In genomic region chr7:79272938-79273337, GRCh38 we compare ENCODE assay signal across 21 cellular contexts.
DNase-seq lines count a peak whose midpoint lies in the region; ATAC-seq and TF ChIP-seq lines count a peak whose summit lies in the region.
"Had no signal": no experiment of that assay in that cellular context is flagged by ENCODE, and none has a peak within 500 bp of the region (broad histone marks: within the 10 kb centered on the region; RNA-seq: fewer than 3 reads in every experiment).

No MANE protein-coding gene starts in this region.

- H2AFZ ChIP-seq in GM23248 = peak overlapping the region; percentile 28; the same call in 1 of the 2 replicates
- H2AFZ ChIP-seq in PC-3 (ENCODE audit: low read length) = peak overlapping the region; percentile 38; the same call in 1 of the 2 replicates

- H3K4me3 ChIP-seq in GM23248 = no peak overlapping the region
- H3K4me3 ChIP-seq in PC-3 (ENCODE audit: low read length) = no peak overlapping the region
- no peak overlapping the region for H3K4me3 ChIP-seq in astrocyte of the spinal cord (ENCODE audit: low read depth, low read length)
- no peak overlapping the region for H3K4me3 ChIP-seq in fibroblast of pulmonary artery (replicated peaks; ENCODE audit: low read depth, low read length)
- no peak overlapping the region for H3K4me3 ChIP-seq in aorta (ENCODE audit: low read length in 2 of 2)

- TF ChIP-seq CTCF in PC-3 (conservative IDR thresholded peaks at IDR 0.05; ENCODE audit: low read depth, low read length) (no peak), astrocyte of the spinal cord (IDR thresholded peaks at IDR 0.05; ENCODE audit: low read depth, low read length) (no peak), fibroblast of pulmonary artery (IDR thresholded peaks at IDR 0.05; ENCODE audit: low read length, missing control alignments) (no peak)

- H3K9ac ChIP-seq in GM23248 (no peak overlapping the region), PC-3 (ENCODE audit: low read length) (no peak overlapping the region)

- no peaks in the 10 kb centered on the region for H3K9me2 ChIP-seq in GM23248 (ENCODE audit: insufficient read depth)
- no peaks in the 10 kb centered on the region for H3K9me2 ChIP-seq in PC-3 (replicated peaks; ENCODE audit: low read length)

- H3K36me3 ChIP-seq in GM23248 (ENCODE audit: low read depth) = no peaks in the 10 kb centered on the region
- no peaks in the 10 kb centered on the region for H3K36me3 ChIP-seq in PC-3 (ENCODE audit: low read depth, low read length)
- H3K36me3 ChIP-seq in aorta (ENCODE audit: control insufficient read depth in 1 of 2, insufficient read depth in 2 of 2, low read length in 1 of 2) = no peaks in the 10 kb centered on the region

- WGBS in GM23248 (ENCODE audit: low coverage in 1 of 2, low lambda C conversion rate in 2 of 2, missing lambda C conversion rate in 2 of 2), 2 experiments = 63 to 65% methylated on average over 2 of the region's 2 CpGs
- WGBS in aorta, 2 donors = 62 to 69% methylated on average over 2 of the region's 2 CpGs

- H3K4me1 ChIP-seq in GM23248 (ENCODE audit: insufficient read depth) = no peaks in the 10 kb centered on the region
- H3K4me1 ChIP-seq in PC-3 (ENCODE audit: insufficient read depth, low read length) = no peaks in the 10 kb centered on the region
- no peaks in the 10 kb centered on the region for H3K4me1 ChIP-seq in aorta (ENCODE audit: control insufficient read depth in 1 of 2, insufficient read depth in 2 of 2, low read length in 2 of 2)

- DNase-seq in GM23248 = no peak
- no peak for DNase-seq in PC-3
- peak; percentile 46 for DNase-seq in astrocyte of the spinal cord (ENCODE audit: low read depth, low spot score)
- DNase-seq in fibroblast of pulmonary artery (ENCODE audit: low read depth) = peak; percentile 83
- no peak for DNase-seq in NK-92 treated with Interleukin-12 subunit alpha and Interleukin-12 subunit beta, amount 100 ng/mL, for 24 hours (lab: John Stamatoyannopoulos, UW)
- no peak for DNase-seq in NCI-H2029 (lab: John Stamatoyannopoulos, UW)
- no peak for DNase-seq in DMS153 (lab: John Stamatoyannopoulos, UW)
- DNase-seq in aorta = no peak
- DNase-seq: CD8-positive, alpha-beta memory T cell; EL; GF-D8; H7; KG1; NCI-H1092 treated with DMSO at 0.1 percent for 48 hours; NCI-H1436 treated with DMSO at 0.1 percent for 48 hours; NCI-H1930; NCI-H524 treated with DMSO at 0.1 percent for 48 hours; NCI-H82; OCI-M1; Right ventricle myocardium superior had no signal

- POLR2A ChIA-PET in PC-3 (lab: Charles Lee; ENCODE audit: unreplicated experiment) = no interaction called here

- H3F3A ChIP-seq in GM23248 (ENCODE audit: insufficient read depth) = no peaks in the 10 kb centered on the region
- H3F3A ChIP-seq in PC-3 (ENCODE audit: low read length, unreplicated experiment) = no peaks in the 10 kb centered on the region

- intact Hi-C loops in PC-3 (cut with micrococcal nuclease) (no loop called here), aorta (cut with DNase I) (no loop called here)

- CTCF ChIA-PET in PC-3 (lab: Charles Lee) = no interaction called here

- H3K9me3 ChIP-seq in GM23248 (ENCODE audit: low read depth) (no peaks in the 10 kb centered on the region), PC-3 (ENCODE audit: low read length) (no peaks in the 10 kb centered on the region), aorta (ENCODE audit: control insufficient read depth, low read length) (no peaks in the 10 kb centered on the region)

- ATAC-seq in PC-3 = no peak
- no peak for ATAC-seq in aorta (ENCODE audit: low FRiP score)

- H3K4me2 ChIP-seq in GM23248 (ENCODE audit: unreplicated experiment) = no peak overlapping the region
- H3K4me2 ChIP-seq in PC-3 (ENCODE audit: low read length) = no peak overlapping the region

- in situ Hi-C loops in GM23248 (cut with MboI) = no loop called here
- in situ Hi-C loops in astrocyte of the spinal cord (cut with HindIII; ENCODE audit: low sequenced_read_pairs) = no loop called here

- no peaks in the 10 kb centered on the region for H3K79me2 ChIP-seq in GM23248 (ENCODE audit: insufficient read depth)
- no peaks in the 10 kb centered on the region for H3K79me2 ChIP-seq in PC-3 (ENCODE audit: low read length)

- H3K27me3 ChIP-seq in GM23248 (replicated peaks; ENCODE audit: insufficient read depth) (no peaks in the 10 kb centered on the region), PC-3 (ENCODE audit: low read length) (no peaks in the 10 kb centered on the region), aorta (ENCODE audit: control insufficient read depth in 1 of 2, insufficient read depth in 2 of 2, low read length in 1 of 2) (no peaks in the 10 kb centered on the region)

- H3K27ac ChIP-seq in GM23248 (no peak overlapping the region), PC-3 (ENCODE audit: low read length) (no peak overlapping the region), aorta (ENCODE audit: low read depth in 1 of 2, low read length in 2 of 2) (no peak overlapping the region)
- H3K27ac ChIP-seq: C4-2B had no signal

- BruUV-seq in PC-3 (replicated peaks; lab: Mats Ljungman, UMichigan) = no TSS peak

- H4K20me1 ChIP-seq in GM23248 (ENCODE audit: insufficient read depth) (no peaks in the 10 kb centered on the region), PC-3 (ENCODE audit: low read length) (no peaks in the 10 kb centered on the region)

Comparison
In these comparisons a context has a peak if more than half of its experiments do, and no peak if none do; other contexts are left out.
1. DNase-seq: peak in astrocyte of the spinal cord (single experiment) and fibroblast of pulmonary artery (single experiment); none in GM23248 (single experiment), PC-3 (single experiment), NK-92 treated with Interleukin-12 subunit alpha and Interleukin-12 subunit beta, amount 100 ng/mL, for 24 hours (single experiment), NCI-H2029 (single experiment), DMS153 (single experiment) and aorta (0 of 2).